In the genomic region with DNA sequence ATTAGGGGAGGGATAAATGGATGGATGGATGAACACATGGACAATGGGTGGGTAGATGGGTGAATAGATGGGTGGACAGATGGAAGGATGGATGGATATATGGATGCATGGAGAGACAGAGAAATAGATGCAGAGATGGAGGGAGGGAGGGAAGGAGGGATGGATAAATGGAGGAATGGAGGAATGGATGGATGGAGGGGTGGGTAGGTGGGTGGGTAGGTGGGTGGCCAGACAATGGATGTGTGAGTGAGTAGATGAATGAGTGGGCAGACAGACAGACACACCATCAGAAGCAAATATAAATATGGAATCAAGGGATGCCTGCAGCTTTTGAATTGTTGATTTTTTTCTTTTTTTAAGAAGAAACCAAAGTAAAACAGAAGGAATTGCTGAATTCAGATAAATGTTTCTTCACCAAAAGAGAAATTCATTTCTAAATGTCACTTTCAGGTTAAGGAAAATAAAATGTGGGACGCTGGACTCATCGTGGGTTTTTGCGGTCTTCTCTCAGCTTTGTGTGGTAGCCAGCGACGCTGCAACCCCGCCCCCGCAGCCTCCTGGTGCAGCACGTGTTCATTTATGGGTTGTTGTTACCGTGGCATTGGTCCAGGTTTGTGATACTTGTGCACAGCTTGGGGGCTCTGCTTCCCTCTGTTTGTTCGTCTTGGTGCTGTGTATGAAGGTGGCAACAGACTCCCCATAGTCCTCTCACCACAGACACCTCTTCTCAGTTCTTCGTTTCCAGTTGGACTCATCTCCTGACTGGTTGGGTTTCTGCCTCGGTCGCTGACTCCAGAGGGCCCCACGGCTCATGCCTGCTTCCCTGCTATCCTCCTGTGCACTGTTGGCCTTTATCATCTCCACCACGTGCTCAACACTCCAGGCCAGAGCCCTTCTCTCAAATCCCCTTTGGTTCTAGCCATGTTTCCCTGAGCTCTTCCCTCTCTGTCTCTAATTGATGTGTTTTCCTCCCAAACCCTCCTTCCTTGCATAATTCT, we compare ENCODE assay signal across 15 cellular contexts.
DNase-seq lines count a peak whose midpoint lies in the region; ATAC-seq and TF ChIP-seq lines count a peak whose summit lies in the region.
"Had no signal": no experiment of that assay in that cellular context is flagged by ENCODE, and none has a peak within 500 bp of the region (broad histone marks: within the 10 kb centered on the region; RNA-seq: fewer than 3 reads in every experiment).

No MANE protein-coding gene starts in this region.

- H3K27me3 Mint-ChIP-seq in CD8-positive, alpha-beta memory T cell, result peaks cover 4 to 17% of the 10 kb centered on the region in 2 donors

- H3K27ac ChIP-seq in left ventricle myocardium inferior (replicated peaks) (no peak overlapping the region), ovary (peak overlapping the region in 1 of 2 donors; percentile 38), PC-9 (no peak overlapping the region)
- H3K27ac ChIP-seq in CD8-positive, alpha-beta memory T cell (ENCODE audit: low read depth, low read length), result no peak overlapping the region

- H3K4me1 ChIP-seq in left ventricle myocardium inferior (peaks cover 73% of the 10 kb centered on the region), ovary (ENCODE audit: insufficient read depth) (peaks cover 40% of the 10 kb centered on the region), PC-9 (replicated peaks; ENCODE audit: insufficient read depth) (no peaks in the 10 kb centered on the region)
- no peaks in the 10 kb centered on the region for H3K4me1 ChIP-seq in CD8-positive, alpha-beta memory T cell (ENCODE audit: insufficient read depth, low read length)

- DNase-seq in stimulated activated CD4-positive, alpha-beta T cell treated with anti-CD3 and anti-CD28 coated beads, Interleukin-15, amount 100 ng/mL, for 24 hours, result peak; percentile 19
- no peak for DNase-seq in stimulated activated CD4-positive, alpha-beta T cell treated with anti-CD3 and anti-CD28 coated beads, Interleukin-4, amount 100 ng/mL, for 24 hours
- DNase-seq in left ventricle myocardium inferior (peak; percentile 7), ovary (peak; percentile 33 to 65 (median 61)), PC-9 (no peak)
- no peak for DNase-seq in CD8-positive, alpha-beta memory T cell
- DNase-seq: activated CD8-positive, alpha-beta memory T cell treated with anti-CD3 and anti-CD28 coated beads for 24 hours; activated effector memory CD4-positive, alpha-beta T cell treated with anti-CD3 and anti-CD28 coated beads, Interleukin-2, amount 50 U/mL, for 16 hours; cortex of kidney; EL; NCI-H1436; SHP77; T-helper 1 cell had no signal

- no peak for ATAC-seq in HG03432 (IDR thresholded peaks at IDR 0.05; ENCODE audit: unreplicated experiment)

- POLR2A ChIA-PET in CD8-positive, alpha-beta memory T cell (lab: Charles Lee), result no interaction called here
- POLR2A ChIA-PET in PC-9 (lab: Charles Lee; ENCODE audit: unreplicated experiment), result no interaction called here

- TF ChIP-seq CTCF in left ventricle myocardium inferior (IDR thresholded peaks at IDR 0.05; ENCODE audit: borderline replicate concordance), result no peak
- TF ChIP-seq CTCF in ovary (IDR thresholded peaks at IDR 0.05), result no peak
- no peak for TF ChIP-seq CTCF in PC-9 (conservative IDR thresholded peaks at IDR 0.05)

- H2AFZ ChIP-seq in PC-9, result no peak overlapping the region

- no peaks in the 10 kb centered on the region for H3K36me3 ChIP-seq in left ventricle myocardium inferior
- H3K36me3 ChIP-seq in ovary, result no peaks in the 10 kb centered on the region
- no peaks in the 10 kb centered on the region for H3K36me3 ChIP-seq in CD8-positive, alpha-beta memory T cell (ENCODE audit: insufficient read depth, low read length)
- H3K36me3 ChIP-seq in PC-9 (ENCODE audit: low read depth), result no peaks in the 10 kb centered on the region
- H3K36me3 ChIP-seq: HAP-1 had no signal

- intact Hi-C loops in left ventricle myocardium inferior (cut with micrococcal nuclease), result no loop called here
- intact Hi-C loops in ovary (cut with DNase I), result loop anchor here in 1 of 4 donors (5.0 kb wide), 1 partner anchor 73 kb away; no protein-coding TSS in a partner anchor
- intact Hi-C loops in PC-9 (cut with micrococcal nuclease; ENCODE audit: unreplicated experiment), result no loop called here

- TF ChIP-seq POLR2A in ovary (IDR thresholded peaks at IDR 0.05), result no peak

- peak overlapping the region in 2 of 7 donors; percentile 1 to 6 for H3K4me3 Mint-ChIP-seq in CD8-positive, alpha-beta memory T cell

- 59 to 72% (median 61%) methylated on average over 15 of the region's 15 CpGs for WGBS in ovary, 3 donors

- H3K9me2 ChIP-seq in PC-9 (ENCODE audit: insufficient read depth), result no peaks in the 10 kb centered on the region

- H3K27me3 ChIP-seq in left ventricle myocardium inferior (ENCODE audit: low read depth) (no peaks in the 10 kb centered on the region), ovary (no peaks in the 10 kb centered on the region), PC-9 (ENCODE audit: insufficient read depth, low read depth) (peaks cover 48% of the 10 kb centered on the region)
- H3K27me3 ChIP-seq in CD8-positive, alpha-beta memory T cell (ENCODE audit: insufficient read depth, low read length, poor library complexity, severe bottlenecking), result no peaks in the 10 kb centered on the region

- H3K9me3 ChIP-seq in left ventricle myocardium inferior (replicated peaks) (no peaks in the 10 kb centered on the region), ovary (no peaks in the 10 kb centered on the region), PC-9 (ENCODE audit: insufficient read depth, low read depth) (no peaks in the 10 kb centered on the region)
- no peaks in the 10 kb centered on the region for H3K9me3 ChIP-seq in CD8-positive, alpha-beta memory T cell (ENCODE audit: low read length)
- H3K9me3 ChIP-seq: HAP-1 had no signal

- H3K79me2 ChIP-seq in PC-9 (ENCODE audit: low read depth), result no peaks in the 10 kb centered on the region

- no peak for TF ChIP-seq EP300 in ovary (IDR thresholded peaks at IDR 0.05)

- no peaks in the 10 kb centered on the region for H3F3A ChIP-seq in PC-9 (ENCODE audit: insufficient read depth, low read depth)

- H3K4me2 ChIP-seq in PC-9, result no peak overlapping the region

- H3K9me3 Mint-ChIP-seq in CD8-positive, alpha-beta memory T cell, result no peaks in the 10 kb centered on the region

- H4K20me1 ChIP-seq in PC-9 (ENCODE audit: insufficient read depth), result no peaks in the 10 kb centered on the region

- CTCF ChIA-PET in CD8-positive, alpha-beta memory T cell (lab: Charles Lee), result no interaction called here
- CTCF ChIA-PET in PC-9 (lab: Charles Lee), result no interaction called here

- no TSS peak for BruUV-seq in PC-9 (replicated peaks; lab: Mats Ljungman, UMichigan)

- no peak overlapping the region for H3K27ac Mint-ChIP-seq in CD8-positive, alpha-beta memory T cell

- peaks cover 10 to 25% (median 18%) of the 10 kb centered on the region in 3 donors for H3K4me1 Mint-ChIP-seq in CD8-positive, alpha-beta memory T cell

- no peaks in the 10 kb centered on the region for H3K36me3 Mint-ChIP-seq in CD8-positive, alpha-beta memory T cell

- no peak overlapping the region for H3K4me3 ChIP-seq in left ventricle myocardium inferior
- no peak overlapping the region for H3K4me3 ChIP-seq in ovary
- no peak overlapping the region for H3K4me3 ChIP-seq in CD8-positive, alpha-beta memory T cell (ENCODE audit: low read length)
- H3K4me3 ChIP-seq in PC-9, result no peak overlapping the region
- H3K4me3 ChIP-seq: HAP-1 had no signal

Comparison
In these comparisons a context has a peak if more than half of its experiments do, and no peak if none do; other contexts are left out.
1. DNase-seq: peak in stimulated activated CD4-positive, alpha-beta T cell treated with anti-CD3 and anti-CD28 coated beads, Interleukin-15, amount 100 ng/mL, for 24 hours (single experiment), left ventricle myocardium inferior (single experiment) and ovary (5 of 5); none in stimulated activated CD4-positive, alpha-beta T cell treated with anti-CD3 and anti-CD28 coated beads, Interleukin-4, amount 100 ng/mL, for 24 hours (single experiment), CD8-positive, alpha-beta memory T cell (0 of 5) and PC-9 (0 of 2).